ENCODE assay signal across 8 cellular contexts in the genomic region with DNA sequence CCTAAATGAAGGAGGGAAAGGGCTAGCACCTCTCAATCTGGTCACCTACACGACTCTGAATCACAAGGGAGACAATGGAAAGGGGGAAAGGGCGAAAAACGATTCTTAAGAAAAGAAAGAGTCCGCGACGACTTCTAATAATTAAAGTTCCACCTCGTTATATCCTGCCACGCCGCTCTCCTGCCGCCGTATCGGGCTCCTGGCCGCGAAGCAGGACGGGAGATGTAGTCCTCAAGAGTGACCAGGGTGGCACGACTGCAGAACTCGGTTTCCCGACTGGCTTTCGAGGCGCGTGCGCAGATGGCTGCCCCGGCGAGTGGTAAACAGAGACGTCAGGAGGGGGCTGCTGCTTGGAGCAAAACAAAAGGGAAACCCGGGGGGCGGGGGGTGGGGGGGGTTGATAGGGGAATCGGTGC. TPM values are rescaled to one million over a fixed set of nuclear protein-coding genes. Genes with fewer than 3 reads are reported as not detected.
DNase-seq lines count a peak whose midpoint lies in the region; TF ChIP-seq lines count a peak whose summit lies in the region.

A gene with protein sequence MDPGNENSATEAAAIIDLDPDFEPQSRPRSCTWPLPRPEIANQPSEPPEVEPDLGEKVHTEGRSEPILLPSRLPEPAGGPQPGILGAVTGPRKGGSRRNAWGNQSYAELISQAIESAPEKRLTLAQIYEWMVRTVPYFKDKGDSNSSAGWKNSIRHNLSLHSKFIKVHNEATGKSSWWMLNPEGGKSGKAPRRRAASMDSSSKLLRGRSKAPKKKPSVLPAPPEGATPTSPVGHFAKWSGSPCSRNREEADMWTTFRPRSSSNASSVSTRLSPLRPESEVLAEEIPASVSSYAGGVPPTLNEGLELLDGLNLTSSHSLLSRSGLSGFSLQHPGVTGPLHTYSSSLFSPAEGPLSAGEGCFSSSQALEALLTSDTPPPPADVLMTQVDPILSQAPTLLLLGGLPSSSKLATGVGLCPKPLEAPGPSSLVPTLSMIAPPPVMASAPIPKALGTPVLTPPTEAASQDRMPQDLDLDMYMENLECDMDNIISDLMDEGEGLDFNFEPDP (plus strand): TSS at position 297 of the 416 bp plus-strand sequence. CDS start 678 bp downstream, outside the sequence.

- H3K4me2 ChIP-seq in DOHH2 (ENCODE audit: low read length) (peak within 1 kb of the TSS; percentile 93), Loucy (ENCODE audit: low read depth, low read length, poor library complexity, severe bottlenecking) (peak within 1 kb of the TSS; percentile 94)

- H3K9me2 ChIP-seq in DOHH2 (replicated peaks; ENCODE audit: control insufficient read depth, low read length), result no peaks in the 10 kb centered on the region
- no peaks in the 10 kb centered on the region for H3K9me2 ChIP-seq in Loucy (replicated peaks; ENCODE audit: low read depth, low read length)

- no peaks in the 10 kb centered on the region for H3K79me2 ChIP-seq in DOHH2 (ENCODE audit: control insufficient read depth, low read length)
- H3K79me2 ChIP-seq in Loucy (ENCODE audit: insufficient read depth, low read length), result peaks cover 13% of the 10 kb centered on the region; the same call in 1 of the 2 replicates

- TF ChIP-seq POLR2A in Raji (IDR thresholded peaks at IDR 0.05; ENCODE audit: insufficient read depth, low read depth, low read length) (peak; percentile 49), stomach (IDR thresholded peaks at IDR 0.05) (no peak)

- H3K27me3 Mint-ChIP-seq in neural crest cell (ENCODE audit: low read depth), result peaks cover 41% of the 10 kb centered on the region

- H3K9ac ChIP-seq in Loucy (ENCODE audit: low read depth, low read length, poor library complexity, severe bottlenecking), result peak within 1 kb of the TSS; percentile 76

- WGBS in stomach, 5 donors, result 0 to 22% (median 5%) methylated on average over 22 to 28 of the region's 28 CpGs

- H3K4me3 Mint-ChIP-seq in neural crest cell, result peak within 1 kb of the TSS; percentile 93

- peaks cover 3% of the 10 kb centered on the region for H3K36me3 Mint-ChIP-seq in neural crest cell (ENCODE audit: low read depth)

- no peaks in the 10 kb centered on the region for H4K20me1 ChIP-seq in DOHH2 (ENCODE audit: control insufficient read depth, insufficient read depth, low read depth, low read length)
- no peaks in the 10 kb centered on the region for H4K20me1 ChIP-seq in Loucy (ENCODE audit: insufficient read depth, low read length, poor library complexity, severe bottlenecking)

- no peak for TF ChIP-seq EP300 in stomach (IDR thresholded peaks at IDR 0.05)

- intact Hi-C loops in stomach (cut with DNase I; ENCODE audit: low total_unique reads), result no loop called here

- H3K27ac Mint-ChIP-seq in neural crest cell (ENCODE audit: unreplicated experiment), result peak within 1 kb of the TSS; percentile 54

- H3K4me1 Mint-ChIP-seq in neural crest cell, result peaks cover 28% of the 10 kb centered on the region

- no peaks in the 10 kb centered on the region for H3K9me3 ChIP-seq in DOHH2 (ENCODE audit: control insufficient read depth, insufficient read depth, low read length)
- no peaks in the 10 kb centered on the region for H3K9me3 ChIP-seq in Loucy (ENCODE audit: insufficient read depth, low read depth, low read length)
- H3K9me3 ChIP-seq in stomach, result no peaks in the 10 kb centered on the region

- H3F3A ChIP-seq in DOHH2 (ENCODE audit: control insufficient read depth, insufficient read depth), result no peaks in the 10 kb centered on the region
- H3F3A ChIP-seq in Loucy (ENCODE audit: low read depth), result no peaks in the 10 kb centered on the region

- peak; percentile 86 for DNase-seq in H4 (ENCODE audit: low spot score)
- DNase-seq in activated effector memory CD4-positive, alpha-beta T cell treated with Interleukin-2 at 50 U/mL for 16 hours, result peak; percentile 81
- DNase-seq in fibroblast of the conjunctiva (ENCODE audit: low read depth), result peak; percentile 73
- peak; percentile 69 for DNase-seq in neural crest cell (ENCODE audit: low read depth, low spot score)
- peak; percentile 91 for DNase-seq in stomach

- H3K27me3 ChIP-seq in DOHH2 (ENCODE audit: control insufficient read depth, low read length), result no peaks in the 10 kb centered on the region
- H3K27me3 ChIP-seq in Loucy (ENCODE audit: insufficient read depth, low read length, poor library complexity, severe bottlenecking), result no peaks in the 10 kb centered on the region
- no peaks in the 10 kb centered on the region for H3K27me3 ChIP-seq in stomach

- peak within 1 kb of the TSS; percentile 84 for H3K4me3 ChIP-seq in DOHH2 (ENCODE audit: low read length)
- peak within 1 kb of the TSS; percentile 84 for H3K4me3 ChIP-seq in Loucy (ENCODE audit: low read length, poor library complexity, severe bottlenecking)
- peak within 1 kb of the TSS; percentile 49 to 59 (median 55) for H3K4me3 ChIP-seq in stomach

- H3K36me3 ChIP-seq in DOHH2 (ENCODE audit: control insufficient read depth, low read length) (no peaks in the 10 kb centered on the region), Loucy (ENCODE audit: insufficient read depth, low read length) (no peaks in the 10 kb centered on the region), stomach (no peaks in the 10 kb centered on the region)

- H3K27ac ChIP-seq in DOHH2 (ENCODE audit: low read depth, low read length), result no peak within 1 kb of the TSS
- H3K27ac ChIP-seq in stomach, result peak within 1 kb of the TSS; percentile 26 to 85 (median 79)

- H3K9me3 Mint-ChIP-seq in neural crest cell, result no peaks in the 10 kb centered on the region

- peak within 1 kb of the TSS; percentile 91 for H2AFZ ChIP-seq in Loucy (ENCODE audit: low read length)

- H3K4me1 ChIP-seq in DOHH2 (ENCODE audit: control insufficient read depth, low read length) (peaks cover 11% of the 10 kb centered on the region), Loucy (ENCODE audit: insufficient read depth, low read length, poor library complexity, severe bottlenecking) (peaks cover 29% of the 10 kb centered on the region), stomach (peaks cover 0 to 27% (median 21%) of the 10 kb centered on the region in 4 donors)

- no peak for TF ChIP-seq CTCF in DOHH2 (IDR thresholded peaks at IDR 0.05; ENCODE audit: low read depth, low read length, poor library complexity, severe bottlenecking)
- no peak for TF ChIP-seq CTCF in Loucy (conservative IDR thresholded peaks at IDR 0.05; ENCODE audit: low read length)
- TF ChIP-seq CTCF in neural crest cell (conservative IDR thresholded peaks at IDR 0.05), result no peak
- TF ChIP-seq CTCF in stomach (IDR thresholded peaks at IDR 0.05), result no peak

RNA-seq across cellular contexts. Expression of the gene that starts here (rescaled TPM):
- total RNA-seq in H4 (2014; rRNA removed; shearing (Covaris generic)), result 2.1 and 2.5 TPM in 2 replicates
- total RNA-seq in neural crest cell (10.1 and 12.0 TPM in 2 replicates), stomach (10 to 100 TPM in 1 of 5 donors, 1 to 10 TPM in 4; 3.1 to 31.4 (median 8.1) TPM)
- 10 to 100 TPM in 2 of 3 donors, 1 to 10 TPM in 1; 6.4 to 15.7 (median 12.1) TPM for polyA plus RNA-seq in stomach
